ENCODE assay signal across 1 cellular context in genomic region chr1:236800623-236801022, GRCh38.
TF ChIP-seq lines count a peak whose summit lies in the region.

No MANE protein-coding gene starts in this region.

TF ChIP-seq in HEK293, 187 proteins besides CTCF, POLR2A, EP300 and RAD21:
- TF ChIP-seq ZBTB17 (tag by site-specific recombination; IDR thresholded peaks at IDR 0.05): no peak
- TF ChIP-seq ZNF558 (tag by site-specific recombination; IDR thresholded peaks at IDR 0.05): 0 out of 2 replicates have a peak, but pooled peaks have one; percentile 6
